In genomic region chr15:34609102-34609501, GRCh38 we compare ENCODE assay signal across 22 cellular contexts.
"Had no signal": no experiment of that assay in that cellular context is flagged by ENCODE, and none has a peak within 500 bp of the region (broad histone marks: within the 10 kb centered on the region; RNA-seq: fewer than 3 reads in every experiment).

No MANE protein-coding gene starts in this region.

- H3K4me3 Mint-ChIP-seq: neural progenitor cell had no signal

- H3K4me3 ChIP-seq: colonic mucosa, gastrocnemius medialis, hepatocyte, neural progenitor cell, right atrium auricular region, smooth muscle cell, suprapubic skin, tibial artery, upper lobe of right lung had no signal

- H3K4me2 ChIP-seq: neural progenitor cell, smooth muscle cell had no signal

- H3K79me2 ChIP-seq: hepatocyte had no signal

- H3K4me1 ChIP-seq: colonic mucosa, gastrocnemius medialis, neural progenitor cell, suprapubic skin, tibial artery, upper lobe of right lung had no signal

- ATAC-seq: gastrocnemius medialis, left colon, upper lobe of right lung had no signal

- H3K36me3 ChIP-seq: colonic mucosa, gastrocnemius medialis, neural progenitor cell, right atrium auricular region, suprapubic skin, tibial artery, upper lobe of right lung had no signal

- H3K4me1 Mint-ChIP-seq: neural progenitor cell had no signal

- H2AFZ ChIP-seq: hepatocyte, neural progenitor cell had no signal

- H3K36me3 Mint-ChIP-seq: activated naive CD8-positive, alpha-beta T cell; mesothelial cell of epicardium; naive B cell; neural progenitor cell had no signal

- DNase-seq: activated CD4-positive, alpha-beta T cell treated with anti-CD3 and anti-CD28 coated beads for 1 hour; activated CD8-positive, alpha-beta memory T cell treated with anti-CD3 and anti-CD28 coated beads for 24 hours; activated gamma-delta T cell; anterior cingulate cortex; cerebellar nuclear complex; colonic mucosa; effector memory CD4-positive, alpha-beta T cell; erythroblast; gastrocnemius medialis; kidney; left colon; naive B cell; stimulated activated CD4-positive, alpha-beta T cell treated with anti-CD3 and anti-CD28 coated beads, Interleukin-1b, Interleukin-23, amount 100 ng/mL, for 48 hours; tibial artery; upper lobe of right lung had no signal

- H3K9me3 Mint-ChIP-seq: neural progenitor cell had no signal

- H3K27me3 ChIP-seq: colonic mucosa, gastrocnemius medialis, hepatocyte, neural progenitor cell, right atrium auricular region, tibial artery, upper lobe of right lung had no signal

- H3K9me3 ChIP-seq: colonic mucosa, gastrocnemius medialis, right atrium auricular region, suprapubic skin, tibial artery, upper lobe of right lung had no signal

- H3K9ac ChIP-seq: neural progenitor cell had no signal

- H3K27ac Mint-ChIP-seq: neural progenitor cell had no signal

- H3K27ac ChIP-seq: colonic mucosa, gastrocnemius medialis, hepatocyte, neural progenitor cell, right atrium auricular region, suprapubic skin, tibial artery, upper lobe of right lung had no signal
